ENCODE assay signal across 1 cellular context in the genomic region with DNA sequence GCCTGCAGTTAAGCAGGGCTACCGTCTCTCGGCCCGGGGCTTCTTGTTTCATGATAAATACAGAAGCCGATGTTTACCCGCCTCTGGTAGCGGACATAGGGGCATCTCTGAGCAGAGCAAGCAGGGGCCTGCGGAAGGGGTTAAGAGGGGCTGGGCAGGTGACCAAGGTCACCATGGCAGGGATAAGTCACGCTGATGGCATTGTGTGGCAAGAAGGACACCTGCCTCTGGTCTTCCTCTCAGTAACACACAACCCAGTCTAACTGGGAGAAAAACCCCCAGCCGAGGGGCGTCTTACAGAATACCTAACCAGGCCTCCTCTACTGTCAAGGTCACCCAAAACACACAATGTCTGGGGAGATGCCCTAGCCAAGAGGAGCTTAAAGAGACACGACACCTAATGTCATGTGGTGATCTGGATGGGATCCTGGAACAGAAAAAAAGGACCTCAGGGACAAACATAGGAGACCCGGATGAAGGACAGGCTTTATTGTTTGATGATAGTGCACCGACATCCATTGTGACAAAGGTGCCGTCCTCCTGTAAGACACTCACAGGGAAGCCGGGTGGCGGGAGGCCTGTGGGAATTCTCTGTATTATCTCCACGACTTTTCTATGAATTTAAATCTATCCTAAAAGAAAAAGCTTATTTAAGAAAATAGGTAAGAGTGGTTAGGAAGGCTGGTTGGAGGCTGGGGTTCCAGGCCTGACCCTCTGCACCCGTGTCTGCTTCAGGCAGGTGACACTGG.
TF ChIP-seq lines count a peak whose summit lies in the region.

No MANE protein-coding gene starts in this region.

TF ChIP-seq in endothelial cell of umbilical vein, 7 proteins besides CTCF, POLR2A, EP300 and RAD21:
- TF ChIP-seq POLR2AphosphoS5 (IDR thresholded peaks at IDR 0.05; ENCODE audit: insufficient read depth, low read depth, low read length) (no peak), EZH2 (IDR thresholded peaks at IDR 0.05; ENCODE audit: borderline replicate concordance, low read depth, low read length, severe bottlenecking) (no peak), MYC (IDR thresholded peaks at IDR 0.05; ENCODE audit: low read depth, low read length) (no peak), FOS (IDR thresholded peaks at IDR 0.05; ENCODE audit: borderline replicate concordance, insufficient read depth, low read length) (no peak), GATA2 (IDR thresholded peaks at IDR 0.05; ENCODE audit: insufficient read depth, insufficient read length, low read depth, low read length) (no peak), JUN (IDR thresholded peaks at IDR 0.05; ENCODE audit: borderline replicate concordance, insufficient read depth, insufficient read length, low read depth) (no peak)
- TF ChIP-seq, protein P1, sequence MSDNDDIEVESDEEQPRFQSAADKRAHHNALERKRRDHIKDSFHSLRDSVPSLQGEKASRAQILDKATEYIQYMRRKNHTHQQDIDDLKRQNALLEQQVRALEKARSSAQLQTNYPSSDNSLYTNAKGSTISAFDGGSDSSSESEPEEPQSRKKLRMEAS (IDR thresholded peaks at IDR 0.05; ENCODE audit: insufficient read depth, insufficient read length): no peak
